33 cellular contexts compared by ENCODE assay signal in the genomic region with DNA sequence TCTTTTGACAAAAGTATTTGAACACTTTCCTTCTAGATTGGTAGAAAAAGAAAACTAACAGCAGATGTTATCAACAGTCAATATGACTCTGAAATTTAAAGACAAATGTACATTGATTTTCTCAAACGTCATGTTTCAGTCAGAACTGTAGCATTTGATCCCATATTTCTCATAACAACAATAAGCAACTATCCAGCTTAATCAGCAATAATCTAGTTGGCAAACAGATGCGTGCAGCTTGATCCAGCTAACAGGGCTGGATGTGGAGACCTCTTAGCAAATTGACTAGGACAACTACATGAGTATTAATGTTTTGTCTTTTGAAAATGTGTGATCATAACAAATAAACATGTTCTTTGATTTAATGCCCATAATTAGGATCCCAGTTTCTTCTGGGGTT.
"Had no signal": no experiment of that assay in that cellular context is flagged by ENCODE, and none has a peak within 500 bp of the region (broad histone marks: within the 10 kb centered on the region; RNA-seq: fewer than 3 reads in every experiment).

No MANE protein-coding gene starts in this region.

- H3K4me1 ChIP-seq: SJCRH30 had no signal

- ATAC-seq: Panc1, Right ventricle myocardium inferior, SK-N-SH treated with all-trans-retinoic acid at 6 μM for 48 hours, T-cell had no signal

- H3K27ac ChIP-seq: PC-9, RWPE1, SJCRH30, SK-N-MC had no signal

- H3K4me2 ChIP-seq: PC-9 had no signal

- H3K9me3 ChIP-seq: SJCRH30 had no signal

- H3K36me3 ChIP-seq: MG63, SJCRH30 had no signal

- H3K4me3 ChIP-seq: MG63, PC-9, SJCRH30, SK-N-MC had no signal

- H3K27me3 ChIP-seq: MG63, SJCRH30 had no signal

- H2AFZ ChIP-seq: PC-9 had no signal

- FAIRE-seq: RCC 7860 had no signal

- DNase-seq: MG63, NCI-H1048, NCI-H1092 treated with DMSO at 0.1 percent for 48 hours, NCI-H1105 treated with DMSO at 0.1 percent for 48 hours, NCI-H1417, NCI-H1436, NCI-H146, NCI-H1694, NCI-H187, NCI-H1930, NCI-H2029 treated with DMSO at 0.1 percent for 48 hours, NCI-H2081 treated with DMSO at 0.1 percent for 48 hours, NCI-H2107, NCI-H2171, NCI-H226, NCI-H446 treated with DMSO at 0.1 percent for 48 hours, NCI-H510A, NCI-H524, NCI-H526, NCI-H69, NCI-H748 treated with DMSO at 0.1 percent for 48 hours, NCI-H82, PC-9, SHP77, SIG-M5, SJCRH30, T-cell had no signal
